ENCODE assay signal across 8 cellular contexts in the genomic region with DNA sequence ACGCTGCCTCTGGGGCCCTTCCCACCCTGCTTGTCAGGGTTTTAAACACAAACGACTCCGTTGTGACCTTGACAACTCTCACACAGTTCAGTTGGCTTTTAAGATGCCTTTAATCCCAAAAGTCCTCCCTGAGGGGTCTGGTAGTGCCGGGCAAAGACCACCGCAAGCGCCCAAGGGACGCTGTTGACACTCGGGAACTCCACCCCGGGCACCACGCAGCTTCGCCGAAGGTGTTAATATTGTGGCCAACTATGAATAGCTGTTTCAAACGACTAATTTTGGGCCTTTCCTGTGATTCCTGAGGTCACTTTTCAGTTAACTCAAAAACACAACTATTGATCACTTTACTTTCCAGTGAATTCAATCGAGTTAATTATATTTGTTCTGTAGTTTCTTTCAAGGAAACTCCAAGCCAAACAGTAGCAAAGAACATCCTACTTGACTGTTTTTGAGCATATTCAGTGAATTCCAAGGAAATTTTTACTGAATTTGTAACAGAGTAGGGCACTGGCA. TPM values are rescaled to one million over a fixed set of nuclear protein-coding genes. Genes with fewer than 3 reads are reported as not detected.
DNase-seq lines count a peak whose midpoint lies in the region; ATAC-seq and TF ChIP-seq lines count a peak whose summit lies in the region.

No MANE protein-coding gene starts in this region.

- H3K9me3 ChIP-seq in heart right ventricle: no peaks in the 10 kb centered on the region

- H3K4me3 ChIP-seq in GM12875 (ENCODE audit: low read depth, low read length) (peak overlapping the region; percentile 94), heart right ventricle (peak overlapping the region; percentile 66 to 96 (median 92)), skeletal muscle cell (ENCODE audit: low read depth, low read length) (peak overlapping the region; percentile 87)

- H3K27ac ChIP-seq in heart right ventricle: peak overlapping the region; percentile 94 to 100 (median 100)

- POLR2A ChIA-PET in activated B cell treated with CpG ODN at 0.5 μM for 24 hours (lab: Charles Lee): interaction anchor here (0.6 to 3.3 kb wide), 7 partner anchors 12 to 125 kb away, joined by 3 to 24 read pairs (median 5); partner anchors contain the start of genes DYNC2I1 and NCAPG2

- H3K4me1 Mint-ChIP-seq in activated B cell treated with CpG ODN at 0.5 μM for 24 hours: peaks cover 24% of the 10 kb centered on the region

- CTCF ChIA-PET in activated B cell treated with CpG ODN at 0.5 μM for 24 hours (lab: Charles Lee): no interaction called here

- H3K27me3 Mint-ChIP-seq in activated B cell treated with CpG ODN at 0.5 μM for 24 hours: no peaks in the 10 kb centered on the region

- TF ChIP-seq CTCF in GM12875 (IDR thresholded peaks at IDR 0.05; ENCODE audit: borderline replicate concordance, insufficient read depth, low read depth, low read length): no peak
- no peak for TF ChIP-seq CTCF in activated B cell treated with CpG ODN at 0.5 μM for 24 hours (IDR thresholded peaks at IDR 0.05)
- TF ChIP-seq CTCF in heart right ventricle (IDR thresholded peaks at IDR 0.05): no peak

- peaks cover 0 to 40% (median 26%) of the 10 kb centered on the region in 9 donors for H3K4me1 ChIP-seq in heart right ventricle

- peaks cover 0 to 15% (median 0%) of the 10 kb centered on the region in 9 donors for H3K36me3 ChIP-seq in heart right ventricle

- H3K9me3 Mint-ChIP-seq in activated B cell treated with CpG ODN at 0.5 μM for 24 hours: no peaks in the 10 kb centered on the region

- H3K4me3 Mint-ChIP-seq in activated B cell treated with CpG ODN at 0.5 μM for 24 hours: peak overlapping the region; percentile 88

- intact Hi-C loops in activated B cell treated with CpG ODN at 0.5 μM for 24 hours (cut with micrococcal nuclease) (no loop called here), heart right ventricle (cut with DNase I) (loop anchor here in 2 of 10 donors (5.0 to 10.0 kb wide), 2 partner anchors 45 to 48 kb away; no protein-coding TSS in a partner anchor)

- H3K36me3 Mint-ChIP-seq in activated B cell treated with CpG ODN at 0.5 μM for 24 hours (ENCODE audit: low read depth): peaks cover 2% of the 10 kb centered on the region

- no peak for ATAC-seq in activated B cell treated with CpG ODN at 0.5 μM for 24 hours (ENCODE audit: low read depth)
- ATAC-seq in heart right ventricle: peak in 4 of 8 donors; percentile 0 to 6 (median 1)

- peak overlapping the region; percentile 92 for H3K27ac Mint-ChIP-seq in activated B cell treated with CpG ODN at 0.5 μM for 24 hours

- WGBS in heart right ventricle, 2 donors: 1 to 3% methylated on average over 14 of the region's 14 CpGs

- DNase-seq in activated B cell treated with CpG ODN at 0.5 μM for 24 hours: no peak
- DNase-seq in heart right ventricle: no peak
- DNase-seq in skeletal muscle cell (ENCODE audit: low read depth): no peak
- no peak for DNase-seq in LoVo (ENCODE audit: low spot score)
- no peak for DNase-seq in GF-D8 (lab: John Stamatoyannopoulos, UW)
- DNase-seq in NCI-H526 treated with DMSO at 0.1 percent for 48 hours (lab: John Stamatoyannopoulos, UW): no peak
- no peak for DNase-seq in DMS 273 treated with DMSO at 0.1 percent for 48 hours (lab: John Stamatoyannopoulos, UW)

- no peaks in the 10 kb centered on the region for H3K27me3 ChIP-seq in heart right ventricle

RNA-seq across cellular contexts. Expression of gene ESYT2, which starts 1.0 kb away (rescaled TPM):
- total RNA-seq in activated B cell treated with CpG ODN at 0.5 μM for 24 hours (20.3 and 21.3 TPM in 2 replicates), heart right ventricle (10 to 100 TPM; 44.3 to 79.2 (median 50.0) TPM)
- 10 to 100 TPM; 18.9 to 26.4 TPM for polyA plus RNA-seq in heart right ventricle

RNA-seq across cellular contexts. Expression of gene DYNC2I1, which starts 26.1 kb away (rescaled TPM):
- total RNA-seq in activated B cell treated with CpG ODN at 0.5 μM for 24 hours (10.7 and 15.2 TPM in 2 replicates), heart right ventricle (10 to 100 TPM; 15.8 to 32.4 (median 21.1) TPM)
- 10 to 100 TPM; 13.6 to 43.1 TPM for polyA plus RNA-seq in heart right ventricle
